ENCODE assay signal across 9 cellular contexts in genomic region chr19:5954293-5954692, GRCh38. TPM values are rescaled to one million over a fixed set of nuclear protein-coding genes. Genes with fewer than 3 reads are reported as not detected.
DNase-seq lines count a peak whose midpoint lies in the region; ATAC-seq and TF ChIP-seq lines count a peak whose summit lies in the region.
"Had no signal": no experiment of that assay in that cellular context is flagged by ENCODE, and none has a peak within 500 bp of the region (broad histone marks: within the 10 kb centered on the region; RNA-seq: fewer than 3 reads in every experiment).

No MANE protein-coding gene starts in this region.

- H3K9me2 ChIP-seq in hepatocyte (replicated peaks; ENCODE audit: insufficient read depth) (no peaks in the 10 kb centered on the region), Karpas-422 (replicated peaks; ENCODE audit: insufficient read depth, low read length) (no peaks in the 10 kb centered on the region)

- H3K36me3 ChIP-seq in hepatocyte (replicated peaks; ENCODE audit: insufficient read depth, low read depth) = no peaks in the 10 kb centered on the region
- peaks cover 12% of the 10 kb centered on the region for H3K36me3 ChIP-seq in Karpas-422 (ENCODE audit: insufficient read depth, low read length)

- peak overlapping the region; percentile 82 for H3K27ac ChIP-seq in hepatocyte
- no peak overlapping the region for H3K27ac ChIP-seq in Karpas-422 (ENCODE audit: low read length)

- peak overlapping the region; percentile 95 for H3K27ac Mint-ChIP-seq in activated CD4-positive, alpha-beta memory T cell treated with anti-CD3 and anti-CD28 coated beads for 36 hours
- peak overlapping the region; percentile 96 for H3K27ac Mint-ChIP-seq in stimulated activated effector memory CD8-positive, alpha-beta T cell treated with anti-CD3 and anti-CD28 coated beads, Interleukin-12 subunit alpha, Interleukin-12 subunit beta, amount 100 ng/mL, for 72 hours

- H3K4me3 ChIP-seq in hepatocyte (no peak overlapping the region), Karpas-422 (ENCODE audit: low read length) (no peak overlapping the region)

- intact Hi-C loops in activated CD4-positive, alpha-beta memory T cell treated with anti-CD3 and anti-CD28 coated beads for 36 hours (cut with micrococcal nuclease) = loop anchor here (5.0 to 10.0 kb wide), 2 partner anchors 127 to 269 kb away; partner anchors contain the start of genes HSD11B1L and MICOS13

- no peak overlapping the region for H3K9ac ChIP-seq in Karpas-422 (ENCODE audit: low read length)

- peaks cover 76% of the 10 kb centered on the region for H4K20me1 ChIP-seq in hepatocyte (ENCODE audit: insufficient read depth, poor library complexity, severe bottlenecking)
- peaks cover 60% of the 10 kb centered on the region for H4K20me1 ChIP-seq in Karpas-422 (ENCODE audit: insufficient read depth, low read depth, low read length)

- no peaks in the 10 kb centered on the region for H3K27me3 ChIP-seq in hepatocyte
- no peaks in the 10 kb centered on the region for H3K27me3 ChIP-seq in Karpas-422 (ENCODE audit: low read length)

- H3K36me3 Mint-ChIP-seq in activated CD4-positive, alpha-beta memory T cell treated with anti-CD3 and anti-CD28 coated beads for 36 hours = peaks cover 16% of the 10 kb centered on the region
- H3K36me3 Mint-ChIP-seq in stimulated activated effector memory CD8-positive, alpha-beta T cell treated with anti-CD3 and anti-CD28 coated beads, Interleukin-12 subunit alpha, Interleukin-12 subunit beta, amount 100 ng/mL, for 72 hours = peaks cover 43% of the 10 kb centered on the region

- no peak for ATAC-seq in stimulated activated effector memory CD8-positive, alpha-beta T cell treated with anti-CD3 and anti-CD28 coated beads, Interleukin-12 subunit alpha, Interleukin-12 subunit beta, amount 100 ng/mL, for 72 hours
- no peak for ATAC-seq in GM21515 (IDR thresholded peaks at IDR 0.05; ENCODE audit: unreplicated experiment)

- H2AFZ ChIP-seq in hepatocyte (no peak overlapping the region), Karpas-422 (ENCODE audit: low read length) (no peak overlapping the region)

- H3K4me3 Mint-ChIP-seq in activated CD4-positive, alpha-beta memory T cell treated with anti-CD3 and anti-CD28 coated beads for 36 hours = peak overlapping the region; percentile 64
- H3K4me3 Mint-ChIP-seq in stimulated activated effector memory CD8-positive, alpha-beta T cell treated with anti-CD3 and anti-CD28 coated beads, Interleukin-12 subunit alpha, Interleukin-12 subunit beta, amount 100 ng/mL, for 72 hours = peak overlapping the region; percentile 55

- H3K4me1 ChIP-seq in hepatocyte (ENCODE audit: insufficient read depth) (peaks cover 87% of the 10 kb centered on the region), Karpas-422 (ENCODE audit: low read length) (peaks cover 81% of the 10 kb centered on the region)

- no peaks in the 10 kb centered on the region for H3K9me3 Mint-ChIP-seq in activated CD4-positive, alpha-beta memory T cell treated with anti-CD3 and anti-CD28 coated beads for 36 hours
- no peaks in the 10 kb centered on the region for H3K9me3 Mint-ChIP-seq in stimulated activated effector memory CD8-positive, alpha-beta T cell treated with anti-CD3 and anti-CD28 coated beads, Interleukin-12 subunit alpha, Interleukin-12 subunit beta, amount 100 ng/mL, for 72 hours

- H3K27me3 Mint-ChIP-seq in activated CD4-positive, alpha-beta memory T cell treated with anti-CD3 and anti-CD28 coated beads for 36 hours = no peaks in the 10 kb centered on the region

- POLR2A ChIA-PET in activated CD4-positive, alpha-beta memory T cell treated with anti-CD3 and anti-CD28 coated beads for 36 hours (lab: Charles Lee) = interaction anchor here (1.1 to 2.0 kb wide), 2 partner anchors 24 to 51 kb away, joined by 4 to 5 read pairs; partner anchors contain the start of genes NDUFA11 and RANBP3

- no peak for TF ChIP-seq CTCF in hepatocyte (IDR thresholded peaks at IDR 0.05; ENCODE audit: poor library complexity)

- DNase-seq in NCI-H2196 (lab: John Stamatoyannopoulos, UW; ENCODE audit: unreplicated experiment) (peak; percentile 39), NCI-H2196 treated with DMSO at 0.1 percent for 48 hours (lab: John Stamatoyannopoulos, UW; ENCODE audit: unreplicated experiment) (no peak), hepatocyte (ENCODE audit: low spot score) (no peak), SKM-1 (lab: John Stamatoyannopoulos, UW; ENCODE audit: unreplicated experiment) (no peak), Karpas-422 (no peak)
- no peak for DNase-seq in activated CD4-positive, alpha-beta memory T cell treated with anti-CD3 and anti-CD28 coated beads for 36 hours
- no peak for DNase-seq in stimulated activated effector memory CD8-positive, alpha-beta T cell treated with anti-CD3 and anti-CD28 coated beads, Interleukin-12 subunit alpha, Interleukin-12 subunit beta, amount 100 ng/mL, for 72 hours (ENCODE audit: low spot score in 2 of 2)
- DNase-seq: NCI-H226 had no signal

- H3K9me3 ChIP-seq in hepatocyte (ENCODE audit: low read depth) = no peaks in the 10 kb centered on the region
- no peaks in the 10 kb centered on the region for H3K9me3 ChIP-seq in Karpas-422 (ENCODE audit: low read length)

- WGBS in hepatocyte (ENCODE audit: low lambda C conversion rate, missing lambda C conversion rate) = 51% methylated on average over 6 of the region's 6 CpGs

- H3K4me1 Mint-ChIP-seq in activated CD4-positive, alpha-beta memory T cell treated with anti-CD3 and anti-CD28 coated beads for 36 hours (ENCODE audit: low read depth) = peaks cover 91% of the 10 kb centered on the region
- H3K4me1 Mint-ChIP-seq in stimulated activated effector memory CD8-positive, alpha-beta T cell treated with anti-CD3 and anti-CD28 coated beads, Interleukin-12 subunit alpha, Interleukin-12 subunit beta, amount 100 ng/mL, for 72 hours = peaks cover 77% of the 10 kb centered on the region

- CTCF ChIA-PET in activated CD4-positive, alpha-beta memory T cell treated with anti-CD3 and anti-CD28 coated beads for 36 hours (lab: Charles Lee) = interaction anchor here (1.1 to 5.2 kb wide), 2 partner anchors 13 to 30 kb away, joined by 3 to 37 read pairs; no protein-coding TSS in a partner anchor

- H3K4me2 ChIP-seq in hepatocyte (peak overlapping the region; percentile 71), Karpas-422 (ENCODE audit: low read depth, low read length, poor library complexity, severe bottlenecking) (no peak overlapping the region)

- H3K79me2 ChIP-seq in hepatocyte (peaks cover 95% of the 10 kb centered on the region), Karpas-422 (ENCODE audit: low read length) (peaks cover 99% of the 10 kb centered on the region)

RNA-seq across cellular contexts. Expression of gene RANBP3, which starts 23.6 kb away (rescaled TPM):
- total RNA-seq in activated CD4-positive, alpha-beta memory T cell treated with anti-CD3 and anti-CD28 coated beads for 36 hours = 10 to 100 TPM; 78.1 to 81.3 TPM
- total RNA-seq in hepatocyte = 51.0 and 78.1 TPM in 2 replicates
- 10.4 and 16.4 TPM in 2 replicates for polyA plus RNA-seq in hepatocyte
- total RNA-seq in Karpas-422 (2014; rRNA removed; shearing (Covaris generic); ENCODE audit: low replicate concordance) = 34.0 and 44.8 TPM in 2 replicates

RNA-seq across cellular contexts. Expression of gene CAPS, which starts 40.2 kb away (rescaled TPM):
- 1 to 10 TPM; 3.7 to 3.9 TPM for total RNA-seq in activated CD4-positive, alpha-beta memory T cell treated with anti-CD3 and anti-CD28 coated beads for 36 hours
- 7.5 and 15.5 TPM in 2 replicates for total RNA-seq in hepatocyte
- polyA plus RNA-seq in hepatocyte = 17.8 and 23.1 TPM in 2 replicates
- total RNA-seq in Karpas-422 (2014; rRNA removed; shearing (Covaris generic); ENCODE audit: low replicate concordance) = 3.8 and 17.8 TPM in 2 replicates

RNA-seq across cellular contexts. Expression of gene VMAC, which starts 49.6 kb away (rescaled TPM):
- 1 to 10 TPM; 2.9 to 3.3 TPM for total RNA-seq in activated CD4-positive, alpha-beta memory T cell treated with anti-CD3 and anti-CD28 coated beads for 36 hours
- total RNA-seq in hepatocyte = 4.3 and 5.9 TPM in 2 replicates
- polyA plus RNA-seq in hepatocyte = 3.1 and 4.5 TPM in 2 replicates
- total RNA-seq in Karpas-422 (2014; rRNA removed; shearing (Covaris generic); ENCODE audit: low replicate concordance) = 8.9 and 19.8 TPM in 2 replicates

RNA-seq across cellular contexts. Expression of gene NDUFA11, which starts 50.7 kb away (rescaled TPM):
- total RNA-seq in activated CD4-positive, alpha-beta memory T cell treated with anti-CD3 and anti-CD28 coated beads for 36 hours = 100 to 1,000 TPM; 224 to 226 TPM
- 158 and 171 TPM in 2 replicates for total RNA-seq in hepatocyte
- polyA plus RNA-seq in hepatocyte = 437 and 441 TPM in 2 replicates
- total RNA-seq in Karpas-422 (2014; rRNA removed; shearing (Covaris generic); ENCODE audit: low replicate concordance) = 217 and 384 TPM in 2 replicates
